Comparison of ENCODE assay signal across 8 cellular contexts in the genomic region with DNA sequence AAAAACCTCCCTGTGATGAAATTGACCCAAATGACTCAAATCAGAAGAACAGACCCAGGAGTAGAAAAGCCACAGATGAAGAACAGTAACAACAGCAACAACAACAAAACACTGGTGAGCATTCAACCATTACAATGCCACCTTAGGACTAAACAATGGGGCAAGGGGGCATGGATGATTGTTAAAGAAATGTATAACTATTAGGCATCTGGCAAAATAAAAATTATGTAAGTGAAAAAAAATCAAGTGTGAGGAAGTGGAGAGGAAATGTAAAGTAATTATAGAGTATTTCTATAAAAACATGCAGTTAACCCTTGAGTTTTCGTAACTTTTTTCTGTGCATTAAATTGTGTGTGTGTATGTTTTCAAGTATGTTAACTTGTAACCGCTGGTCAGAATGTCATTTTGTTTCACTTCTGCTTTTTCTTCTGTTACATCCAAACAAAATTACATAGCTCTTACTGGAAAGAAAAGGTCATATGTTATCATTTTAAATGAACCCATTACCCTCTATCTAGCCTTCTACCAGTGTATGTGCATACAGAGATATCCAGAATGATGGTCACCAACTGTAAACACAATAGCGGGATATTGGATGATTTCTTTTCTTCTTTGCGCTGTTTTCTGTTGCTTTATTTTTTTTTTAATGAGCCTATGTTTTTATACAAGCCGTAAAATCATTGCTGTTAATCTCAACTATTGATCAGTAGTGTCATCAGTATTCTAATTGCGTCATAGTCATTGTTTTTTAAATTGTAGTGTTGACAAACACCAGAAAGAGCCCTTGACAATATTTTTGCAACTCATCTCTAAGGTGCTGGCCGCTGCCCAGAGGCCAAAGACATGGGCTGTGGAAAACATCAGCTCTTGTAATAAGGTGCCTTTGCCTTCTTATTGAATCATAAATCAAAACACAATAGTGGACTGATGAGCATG.
DNase-seq lines count a peak whose midpoint lies in the region; ATAC-seq and TF ChIP-seq lines count a peak whose summit lies in the region.

No MANE protein-coding gene starts in this region.

- ATAC-seq in GM18502 (IDR thresholded peaks at IDR 0.05; ENCODE audit: poor library complexity, unreplicated experiment) (peak; percentile 84), GM21619 (IDR thresholded peaks at IDR 0.05; ENCODE audit: unreplicated experiment) (peak; percentile 83), IMR-90 (ENCODE audit: low read depth) (no peak)

- H4K20me1 ChIP-seq in IMR-90 (ENCODE audit: insufficient read depth, low read length) (no peaks in the 10 kb centered on the region), hepatocyte (ENCODE audit: insufficient read depth, poor library complexity, severe bottlenecking) (no peaks in the 10 kb centered on the region)

- H3K27me3 ChIP-seq in IMR-90 (ENCODE audit: control insufficient read depth, insufficient read depth, low read length) (no peaks in the 10 kb centered on the region), hepatocyte (no peaks in the 10 kb centered on the region)

- no CpG with 5 or more reads among the region's 7 CpGs for WGBS in IMR-90 (ENCODE audit: extremely low coverage in 2 of 2, insufficient read length in 1 of 2), 2 experiments
- WGBS in hepatocyte (ENCODE audit: low lambda C conversion rate, missing lambda C conversion rate): 96% methylated on average over 7 of the region's 7 CpGs

- no peak overlapping the region for H3K4ac ChIP-seq in IMR-90 (ENCODE audit: low read depth, low read length)

- no peaks in the 10 kb centered on the region for H3K9me2 ChIP-seq in hepatocyte (replicated peaks; ENCODE audit: insufficient read depth)

- H3K9me1 ChIP-seq in IMR-90 (ENCODE audit: insufficient read depth, low read length): 0 out of 2 replicates have a peak, but pooled peaks cover 3% of the 10 kb centered on the region

- no peaks in the 10 kb centered on the region for H3K79me2 ChIP-seq in hepatocyte

- no TSS peak for BruUV-seq in IMR-90 (replicated peaks; lab: Mats Ljungman, UMichigan)

- DNase-seq in IMR-90 (no peak), fibroblast of mammary gland (ENCODE audit: low read depth) (peak; percentile 60), DMS53 treated with DMSO at 0.1 percent for 48 hours (lab: John Stamatoyannopoulos, UW; ENCODE audit: unreplicated experiment) (no peak), dermis blood vessel endothelial cell (no peak), OCI-M2 (lab: John Stamatoyannopoulos, UW; ENCODE audit: unreplicated experiment) (no peak), hepatocyte (ENCODE audit: low spot score) (no peak)

- H3K27ac ChIP-seq in IMR-90 (ENCODE audit: insufficient read depth, low read length) (no peak overlapping the region), hepatocyte (no peak overlapping the region)

- H4K8ac ChIP-seq in IMR-90 (ENCODE audit: low read depth in 2 of 2, low read length in 2 of 2): no peak overlapping the region

- H3K4me1 ChIP-seq in IMR-90 (ENCODE audit: control insufficient read depth, insufficient read depth, low read length): no peaks in the 10 kb centered on the region
- H3K4me1 ChIP-seq in hepatocyte (ENCODE audit: insufficient read depth): no peaks in the 10 kb centered on the region

- H3K4me2 ChIP-seq in IMR-90 (ENCODE audit: low read depth, low read length): no peak overlapping the region
- no peak overlapping the region for H3K4me2 ChIP-seq in hepatocyte

- no peak overlapping the region for H3K56ac ChIP-seq in IMR-90 (ENCODE audit: extremely low read depth, insufficient read depth, low read length)

- dilution Hi-C loops in IMR-90 (cut with HindIII; ENCODE audit: low sequenced_read_pairs, unreplicated experiment): no loop called here

- POLR2A ChIA-PET in IMR-90 (lab: Charles Lee; ENCODE audit: unreplicated experiment): interaction anchor here (0.6 kb wide), 1 partner anchor 137 kb away, joined by 7 read pairs; no protein-coding TSS in a partner anchor

- no peak overlapping the region for H3K4me3 ChIP-seq in IMR-90 (ENCODE audit: insufficient read depth, low read depth, low read length)
- H3K4me3 ChIP-seq in fibroblast of mammary gland (ENCODE audit: control insufficient read depth, low read depth, low read length): no peak overlapping the region
- no peak overlapping the region for H3K4me3 ChIP-seq in hepatocyte

- TF ChIP-seq CTCF in IMR-90 (conservative IDR thresholded peaks at IDR 0.05; ENCODE audit: low read depth, low read length): no peak
- no peak for TF ChIP-seq CTCF in fibroblast of mammary gland (conservative IDR thresholded peaks at IDR 0.05; ENCODE audit: control insufficient read depth, insufficient read depth, low read depth, low read length)
- no peak for TF ChIP-seq CTCF in hepatocyte (IDR thresholded peaks at IDR 0.05; ENCODE audit: poor library complexity)

- H3K9me3 ChIP-seq in IMR-90 (ENCODE audit: control insufficient read depth, insufficient read depth, low read length) (no peaks in the 10 kb centered on the region), hepatocyte (ENCODE audit: low read depth) (no peaks in the 10 kb centered on the region)

- no peaks in the 10 kb centered on the region for H3K79me1 ChIP-seq in IMR-90 (ENCODE audit: low read depth in 1 of 2, low read length in 2 of 2)

- H2BK5ac ChIP-seq in IMR-90 (ENCODE audit: low read depth, low read length, poor library complexity, severe bottlenecking): no peak overlapping the region

- H4K5ac ChIP-seq in IMR-90 (ENCODE audit: low read depth, low read length): no peak overlapping the region

- no peak overlapping the region for H3K14ac ChIP-seq in IMR-90 (replicated peaks; ENCODE audit: low read depth, low read length)

- no peak overlapping the region for H2BK120ac ChIP-seq in IMR-90 (ENCODE audit: low read depth, low read length)

- H3K23ac ChIP-seq in IMR-90 (ENCODE audit: low read depth, low read length): no peak overlapping the region

- no peak overlapping the region for H4K91ac ChIP-seq in IMR-90 (ENCODE audit: insufficient read depth, low read depth, low read length)

- TF ChIP-seq POLR2A in IMR-90 (IDR thresholded peaks at IDR 0.05; ENCODE audit: low read depth, low read length): no peak

- H2BK15ac ChIP-seq in IMR-90 (ENCODE audit: low read depth, low read length): no peak overlapping the region

- H3K9ac ChIP-seq in IMR-90 (ENCODE audit: low read depth, low read length): no peak overlapping the region

- no peak overlapping the region for H3K18ac ChIP-seq in IMR-90 (ENCODE audit: low read depth, low read length)

- in situ Hi-C loops in IMR-90 (cut with MboI; ENCODE audit: low sequenced_read_pairs): no loop called here

- CTCF ChIA-PET in IMR-90 (lab: Yijun Ruan, JAX): interaction anchor here (0.6 kb wide), 1 partner anchor 126 kb away, joined by 3 read pairs; no protein-coding TSS in a partner anchor

- intact Hi-C loops in IMR-90 (cut with micrococcal nuclease): loop anchor here (10.0 kb wide), 1 partner anchor 1963 kb away; no protein-coding TSS in a partner anchor

- H2AK9ac ChIP-seq in IMR-90 (replicated peaks; ENCODE audit: low read depth, low read length, poor library complexity): no peak overlapping the region

- no peaks in the 10 kb centered on the region for H3K36me3 ChIP-seq in IMR-90 (ENCODE audit: control insufficient read depth, insufficient read depth, low read length)
- no peaks in the 10 kb centered on the region for H3K36me3 ChIP-seq in hepatocyte (replicated peaks; ENCODE audit: insufficient read depth, low read depth)

- no peak for TF ChIP-seq RAD21 in IMR-90 (IDR thresholded peaks at IDR 0.05; ENCODE audit: low read length)

- H2BK20ac ChIP-seq in IMR-90 (ENCODE audit: low read depth, low read length): no peak overlapping the region

- H2AFZ ChIP-seq in IMR-90 (replicated peaks; ENCODE audit: low read length, poor library complexity) (no peak overlapping the region), hepatocyte (no peak overlapping the region)

- no peak overlapping the region for H2AK5ac ChIP-seq in IMR-90 (ENCODE audit: low read depth, low read length)

TF ChIP-seq in IMR-90, 13 proteins besides CTCF, POLR2A, EP300 and RAD21:
- TF ChIP-seq MXI1 (IDR thresholded peaks at IDR 0.05; ENCODE audit: borderline replicate concordance, low read depth, low read length) (no peak), MAFK (IDR thresholded peaks at IDR 0.05; ENCODE audit: low read depth, low read length) (no peak), MAZ (IDR thresholded peaks at IDR 0.05; ENCODE audit: borderline replicate concordance, low read depth, low read length) (no peak), BHLHE40 (IDR thresholded peaks at IDR 0.05; ENCODE audit: low read depth, low read length) (no peak), FOS (IDR thresholded peaks at IDR 0.05; ENCODE audit: low read depth, low read length) (no peak), NFE2L2 (IDR thresholded peaks at IDR 0.05; ENCODE audit: low read depth, low read length) (no peak), CEBPB (IDR thresholded peaks at IDR 0.05; ENCODE audit: low read depth, low read length) (peak; percentile 49; the same call in 1 of the 2 replicates)
